ENCODE assay signal across 1 cellular context in genomic region chr14:69766984-69767368, GRCh38.
TF ChIP-seq lines count a peak whose summit lies in the region.

Gene SRSF5, plus strand, starts transcription at chr14:69767142. Its CDS starts 1,015 bp downstream, at chr14:69768157.

TF ChIP-seq in HepG2, 621 proteins besides CTCF, POLR2A, EP300 and RAD21 (continued from another document and continues in another):
- TF ChIP-seq, protein P1, sequence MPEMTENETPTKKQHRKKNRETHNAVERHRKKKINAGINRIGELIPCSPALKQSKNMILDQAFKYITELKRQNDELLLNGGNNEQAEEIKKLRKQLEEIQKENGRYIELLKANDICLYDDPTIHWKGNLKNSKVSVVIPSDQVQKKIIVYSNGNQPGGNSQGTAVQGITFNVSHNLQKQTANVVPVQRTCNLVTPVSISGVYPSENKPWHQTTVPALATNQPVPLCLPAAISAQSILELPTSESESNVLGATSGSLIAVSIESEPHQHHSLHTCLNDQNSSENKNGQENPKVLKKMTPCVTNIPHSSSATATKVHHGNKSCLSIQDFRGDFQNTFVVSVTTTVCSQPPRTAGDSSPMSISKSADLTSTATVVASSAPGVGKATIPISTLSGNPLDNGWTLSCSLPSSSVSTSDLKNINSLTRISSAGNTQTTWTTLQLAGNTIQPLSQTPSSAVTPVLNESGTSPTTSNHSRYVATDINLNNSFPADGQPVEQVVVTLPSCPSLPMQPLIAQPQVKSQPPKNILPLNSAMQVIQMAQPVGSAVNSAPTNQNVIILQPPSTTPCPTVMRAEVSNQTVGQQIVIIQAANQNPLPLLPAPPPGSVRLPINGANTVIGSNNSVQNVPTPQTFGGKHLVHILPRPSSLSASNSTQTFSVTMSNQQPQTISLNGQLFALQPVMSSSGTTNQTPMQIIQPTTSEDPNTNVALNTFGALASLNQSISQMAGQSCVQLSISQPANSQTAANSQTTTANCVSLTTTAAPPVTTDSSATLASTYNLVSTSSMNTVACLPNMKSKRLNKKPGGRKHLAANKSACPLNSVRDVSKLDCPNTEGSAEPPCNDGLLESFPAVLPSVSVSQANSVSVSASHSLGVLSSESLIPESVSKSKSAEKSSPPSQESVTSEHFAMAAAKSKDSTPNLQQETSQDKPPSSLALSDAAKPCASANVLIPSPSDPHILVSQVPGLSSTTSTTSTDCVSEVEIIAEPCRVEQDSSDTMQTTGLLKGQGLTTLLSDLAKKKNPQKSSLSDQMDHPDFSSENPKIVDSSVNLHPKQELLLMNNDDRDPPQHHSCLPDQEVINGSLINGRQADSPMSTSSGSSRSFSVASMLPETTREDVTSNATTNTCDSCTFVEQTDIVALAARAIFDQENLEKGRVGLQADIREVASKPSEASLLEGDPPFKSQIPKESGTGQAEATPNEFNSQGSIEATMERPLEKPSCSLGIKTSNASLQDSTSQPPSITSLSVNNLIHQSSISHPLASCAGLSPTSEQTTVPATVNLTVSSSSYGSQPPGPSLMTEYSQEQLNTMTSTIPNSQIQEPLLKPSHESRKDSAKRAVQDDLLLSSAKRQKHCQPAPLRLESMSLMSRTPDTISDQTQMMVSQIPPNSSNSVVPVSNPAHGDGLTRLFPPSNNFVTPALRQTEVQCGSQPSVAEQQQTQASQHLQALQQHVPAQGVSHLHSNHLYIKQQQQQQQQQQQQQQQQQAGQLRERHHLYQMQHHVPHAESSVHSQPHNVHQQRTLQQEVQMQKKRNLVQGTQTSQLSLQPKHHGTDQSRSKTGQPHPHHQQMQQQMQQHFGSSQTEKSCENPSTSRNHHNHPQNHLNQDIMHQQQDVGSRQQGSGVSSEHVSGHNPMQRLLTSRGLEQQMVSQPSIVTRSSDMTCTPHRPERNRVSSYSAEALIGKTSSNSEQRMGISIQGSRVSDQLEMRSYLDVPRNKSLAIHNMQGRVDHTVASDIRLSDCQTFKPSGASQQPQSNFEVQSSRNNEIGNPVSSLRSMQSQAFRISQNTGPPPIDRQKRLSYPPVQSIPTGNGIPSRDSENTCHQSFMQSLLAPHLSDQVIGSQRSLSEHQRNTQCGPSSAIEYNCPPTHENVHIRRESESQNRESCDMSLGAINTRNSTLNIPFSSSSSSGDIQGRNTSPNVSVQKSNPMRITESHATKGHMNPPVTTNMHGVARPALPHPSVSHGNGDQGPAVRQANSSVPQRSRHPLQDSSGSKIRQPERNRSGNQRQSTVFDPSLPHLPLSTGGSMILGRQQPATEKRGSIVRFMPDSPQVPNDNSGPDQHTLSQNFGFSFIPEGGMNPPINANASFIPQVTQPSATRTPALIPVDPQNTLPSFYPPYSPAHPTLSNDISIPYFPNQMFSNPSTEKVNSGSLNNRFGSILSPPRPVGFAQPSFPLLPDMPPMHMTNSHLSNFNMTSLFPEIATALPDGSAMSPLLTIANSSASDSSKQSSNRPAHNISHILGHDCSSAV (CRISPR knock-in tag; IDR thresholded peaks at IDR 0.05; ENCODE audit: borderline replicate concordance), result 0 out of 2 replicates have a peak, but pooled peaks have one; percentile 48
- TF ChIP-seq MIER3 (CRISPR knock-in tag; IDR thresholded peaks at IDR 0.05; ENCODE audit: borderline replicate concordance), result peak; percentile 84; the same call in 1 of the 2 replicates
- TF ChIP-seq THYN1 (CRISPR knock-in tag; IDR thresholded peaks at IDR 0.05; ENCODE audit: borderline replicate concordance, low read depth), result no peak
- TF ChIP-seq, protein P2, sequence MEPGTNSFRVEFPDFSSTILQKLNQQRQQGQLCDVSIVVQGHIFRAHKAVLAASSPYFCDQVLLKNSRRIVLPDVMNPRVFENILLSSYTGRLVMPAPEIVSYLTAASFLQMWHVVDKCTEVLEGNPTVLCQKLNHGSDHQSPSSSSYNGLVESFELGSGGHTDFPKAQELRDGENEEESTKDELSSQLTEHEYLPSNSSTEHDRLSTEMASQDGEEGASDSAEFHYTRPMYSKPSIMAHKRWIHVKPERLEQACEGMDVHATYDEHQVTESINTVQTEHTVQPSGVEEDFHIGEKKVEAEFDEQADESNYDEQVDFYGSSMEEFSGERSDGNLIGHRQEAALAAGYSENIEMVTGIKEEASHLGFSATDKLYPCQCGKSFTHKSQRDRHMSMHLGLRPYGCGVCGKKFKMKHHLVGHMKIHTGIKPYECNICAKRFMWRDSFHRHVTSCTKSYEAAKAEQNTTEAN (CRISPR knock-in tag; conservative IDR thresholded peaks at IDR 0.05), result peak; percentile 60; the same call in 1 of the 2 replicates
- TF ChIP-seq ZNF253 (CRISPR knock-in tag; IDR thresholded peaks at IDR 0.05; ENCODE audit: borderline replicate concordance), result no peak
- TF ChIP-seq BCL6 (CRISPR knock-in tag; IDR thresholded peaks at IDR 0.05), result peak; percentile 58; the same call in 1 of the 2 replicates
- peak; percentile 88; the same call in 1 of the 2 replicates for TF ChIP-seq IRF2 (CRISPR knock-in tag; IDR thresholded peaks at IDR 0.05)
- TF ChIP-seq ZSCAN12 (CRISPR knock-in tag; IDR thresholded peaks at IDR 0.05), result no peak
- TF ChIP-seq, protein P3, sequence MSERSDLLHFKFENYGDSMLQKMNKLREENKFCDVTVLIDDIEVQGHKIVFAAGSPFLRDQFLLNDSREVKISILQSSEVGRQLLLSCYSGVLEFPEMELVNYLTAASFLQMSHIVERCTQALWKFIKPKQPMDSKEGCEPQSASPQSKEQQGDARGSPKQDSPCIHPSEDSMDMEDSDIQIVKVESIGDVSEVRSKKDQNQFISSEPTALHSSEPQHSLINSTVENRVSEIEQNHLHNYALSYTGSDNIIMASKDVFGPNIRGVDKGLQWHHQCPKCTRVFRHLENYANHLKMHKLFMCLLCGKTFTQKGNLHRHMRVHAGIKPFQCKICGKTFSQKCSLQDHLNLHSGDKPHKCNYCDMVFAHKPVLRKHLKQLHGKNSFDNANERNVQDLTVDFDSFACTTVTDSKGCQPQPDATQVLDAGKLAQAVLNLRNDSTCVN (CRISPR knock-in tag; IDR thresholded peaks at IDR 0.05; ENCODE audit: borderline replicate concordance), result no peak
- TF ChIP-seq FOXJ3 (CRISPR knock-in tag; IDR thresholded peaks at IDR 0.05; ENCODE audit: borderline replicate concordance), result peak; percentile 63; the same call in 1 of the 2 replicates
- peak; percentile 93 for TF ChIP-seq ELF1 (CRISPR knock-in tag; IDR thresholded peaks at IDR 0.05)
- no peak for TF ChIP-seq SMARCE1 (IDR thresholded peaks at IDR 0.05; ENCODE audit: borderline replicate concordance)
- TF ChIP-seq PAXIP1 (CRISPR knock-in tag; conservative IDR thresholded peaks at IDR 0.05), result peak; percentile 82
- TF ChIP-seq ETV6 (CRISPR knock-in tag; conservative IDR thresholded peaks at IDR 0.05), result no peak
- 0 out of 2 replicates have a peak, but pooled peaks have one; percentile 34 for TF ChIP-seq ZNF513 (CRISPR knock-in tag; conservative IDR thresholded peaks at IDR 0.05)
- TF ChIP-seq, protein P4, sequence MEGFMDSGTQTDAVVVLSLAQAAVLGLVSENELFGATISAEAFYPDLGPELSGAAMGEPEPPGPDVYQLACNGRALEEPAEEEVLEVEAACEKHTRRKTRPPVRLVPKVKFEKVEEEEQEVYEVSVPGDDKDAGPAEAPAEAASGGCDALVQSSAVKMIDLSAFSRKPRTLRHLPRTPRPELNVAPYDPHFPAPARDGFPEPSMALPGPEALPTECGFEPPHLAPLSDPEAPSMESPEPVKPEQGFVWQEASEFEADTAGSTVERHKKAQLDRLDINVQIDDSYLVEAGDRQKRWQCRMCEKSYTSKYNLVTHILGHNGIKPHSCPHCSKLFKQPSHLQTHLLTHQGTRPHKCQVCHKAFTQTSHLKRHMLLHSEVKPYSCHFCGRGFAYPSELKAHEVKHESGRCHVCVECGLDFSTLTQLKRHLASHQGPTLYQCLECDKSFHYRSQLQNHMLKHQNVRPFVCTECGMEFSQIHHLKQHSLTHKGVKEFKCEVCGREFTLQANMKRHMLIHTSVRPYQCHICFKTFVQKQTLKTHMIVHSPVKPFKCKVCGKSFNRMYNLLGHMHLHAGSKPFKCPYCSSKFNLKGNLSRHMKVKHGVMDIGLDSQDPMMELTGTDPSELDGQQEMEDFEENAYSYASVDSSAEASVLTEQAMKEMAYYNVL (CRISPR knock-in tag; IDR thresholded peaks at IDR 0.05; ENCODE audit: borderline replicate concordance), result peak; percentile 54; the same call in 1 of the 2 replicates
- TF ChIP-seq SIX1 (CRISPR knock-in tag; IDR thresholded peaks at IDR 0.05; ENCODE audit: borderline replicate concordance), result no peak
- peak; percentile 80; the same call in 1 of the 2 replicates for TF ChIP-seq TP53 (CRISPR knock-in tag; conservative IDR thresholded peaks at IDR 0.05)
- no peak for TF ChIP-seq AKAP8 (CRISPR knock-in tag; IDR thresholded peaks at IDR 0.05)
- no peak for TF ChIP-seq TCF7L2 (IDR thresholded peaks at IDR 0.05; ENCODE audit: low read depth, low read length)
- TF ChIP-seq GZF1 (CRISPR knock-in tag; IDR thresholded peaks at IDR 0.05), result peak; percentile 58; the same call in 1 of the 2 replicates
- TF ChIP-seq NR2F2 (IDR thresholded peaks at IDR 0.05; ENCODE audit: borderline replicate concordance, low read depth), result no peak
- no peak for TF ChIP-seq TBX3 (IDR thresholded peaks at IDR 0.05; ENCODE audit: borderline replicate concordance)
- TF ChIP-seq ZNF549 (CRISPR knock-in tag; IDR thresholded peaks at IDR 0.05), result no peak
- peak; percentile 96 for TF ChIP-seq DR1 (CRISPR knock-in tag; IDR thresholded peaks at IDR 0.05)
- TF ChIP-seq FOXK2 (IDR thresholded peaks at IDR 0.05), result no peak
- TF ChIP-seq KDM1A (CRISPR knock-in tag; IDR thresholded peaks at IDR 0.05), result no peak
- TF ChIP-seq ZNF230 (CRISPR knock-in tag; IDR thresholded peaks at IDR 0.05), result 0 out of 2 replicates have a peak, but pooled peaks have one; percentile 47
- TF ChIP-seq ZNF605 (CRISPR knock-in tag; IDR thresholded peaks at IDR 0.05), result no peak; the same call in 1 of the 2 replicates
- TF ChIP-seq ZBTB20 (CRISPR knock-in tag; IDR thresholded peaks at IDR 0.05; ENCODE audit: borderline replicate concordance, low read depth), result peak; percentile 89
- TF ChIP-seq ZNF615 (CRISPR knock-in tag; IDR thresholded peaks at IDR 0.05; ENCODE audit: borderline replicate concordance), result peak; percentile 54; the same call in 1 of the 2 replicates
- TF ChIP-seq ZNF530 (CRISPR knock-in tag; IDR thresholded peaks at IDR 0.05; ENCODE audit: low read depth), result no peak
- peak; percentile 82 for TF ChIP-seq SRSF1 (optimal IDR thresholded peaks at IDR 0.05; ENCODE audit: low read depth, low read length)
- TF ChIP-seq, protein P5, sequence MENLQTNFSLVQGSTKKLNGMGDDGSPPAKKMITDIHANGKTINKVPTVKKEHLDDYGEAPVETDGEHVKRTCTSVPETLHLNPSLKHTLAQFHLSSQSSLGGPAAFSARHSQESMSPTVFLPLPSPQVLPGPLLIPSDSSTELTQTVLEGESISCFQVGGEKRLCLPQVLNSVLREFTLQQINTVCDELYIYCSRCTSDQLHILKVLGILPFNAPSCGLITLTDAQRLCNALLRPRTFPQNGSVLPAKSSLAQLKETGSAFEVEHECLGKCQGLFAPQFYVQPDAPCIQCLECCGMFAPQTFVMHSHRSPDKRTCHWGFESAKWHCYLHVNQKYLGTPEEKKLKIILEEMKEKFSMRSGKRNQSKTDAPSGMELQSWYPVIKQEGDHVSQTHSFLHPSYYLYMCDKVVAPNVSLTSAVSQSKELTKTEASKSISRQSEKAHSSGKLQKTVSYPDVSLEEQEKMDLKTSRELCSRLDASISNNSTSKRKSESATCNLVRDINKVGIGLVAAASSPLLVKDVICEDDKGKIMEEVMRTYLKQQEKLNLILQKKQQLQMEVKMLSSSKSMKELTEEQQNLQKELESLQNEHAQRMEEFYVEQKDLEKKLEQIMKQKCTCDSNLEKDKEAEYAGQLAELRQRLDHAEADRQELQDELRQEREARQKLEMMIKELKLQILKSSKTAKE (CRISPR knock-in tag; IDR thresholded peaks at IDR 0.05; ENCODE audit: borderline replicate concordance), result 0 out of 2 replicates have a peak, but pooled peaks have one; percentile 48
- TF ChIP-seq CREB1 (IDR thresholded peaks at IDR 0.05), result peak; percentile 98
- TF ChIP-seq CREB1 (CRISPR knock-in tag; IDR thresholded peaks at IDR 0.05), result peak; percentile 99
- no peak for TF ChIP-seq AGO2 (optimal IDR thresholded peaks at IDR 0.05; ENCODE audit: low read depth, low read length)
- no peak for TF ChIP-seq ZNF556 (CRISPR knock-in tag; IDR thresholded peaks at IDR 0.05; ENCODE audit: borderline replicate concordance)
- no peak for TF ChIP-seq FOXA1 (IDR thresholded peaks at IDR 0.05)
- TF ChIP-seq FOXA1 (CRISPR knock-in tag; IDR thresholded peaks at IDR 0.05), result peak; percentile 56
- TF ChIP-seq GABPA (IDR thresholded peaks at IDR 0.05; ENCODE audit: low read depth, low read length), result peak; percentile 83
- peak; percentile 98 for TF ChIP-seq GABPA (CRISPR knock-in tag; IDR thresholded peaks at IDR 0.05; ENCODE audit: low read depth)
- TF ChIP-seq ZNF326 (CRISPR knock-in tag; IDR thresholded peaks at IDR 0.05; ENCODE audit: borderline replicate concordance), result no peak
